40 cellular contexts compared by ENCODE assay signal in genomic region chr3:25128735-25129134, GRCh38.
"Had no signal": no experiment of that assay in that cellular context is flagged by ENCODE, and none has a peak within 500 bp of the region (broad histone marks: within the 10 kb centered on the region; RNA-seq: fewer than 3 reads in every experiment).

No MANE protein-coding gene starts in this region.

- H3K9me3 ChIP-seq: adrenal gland, body of pancreas had no signal

- H3K27me3 ChIP-seq: adrenal gland, ascending aorta, body of pancreas, brain microvascular endothelial cell, breast epithelium, cardiac muscle cell had no signal

- H3K36me3 ChIP-seq: adrenal gland, ascending aorta, brain microvascular endothelial cell, breast epithelium, cardiac muscle cell had no signal

- ATAC-seq: activated naive CD4-positive, alpha-beta T cell treated with anti-CD3 and anti-CD28 coated beads, Interleukin-2, amount 50 U/mL, for 72 hours; activated naive CD8-positive, alpha-beta T cell treated with anti-CD3 and anti-CD28 coated beads, Interleukin-2, amount 50 U/mL, for 24 hours; activated T-cell treated with anti-CD3 and anti-CD28 coated beads, Interleukin-2, amount 50 U/mL, for 4 hours; activated T-cell treated with anti-CD3 and anti-CD28 coated beads, Interleukin-2, amount 50 U/mL, for 72 hours; activated T-helper 17 cell treated with anti-CD3 and anti-CD28 coated beads, Interleukin-2, amount 50 U/mL, for 72 hours; body of pancreas had no signal

- FAIRE-seq: astrocyte, bronchial epithelial cell had no signal

- H3K27me3 Mint-ChIP-seq: activated naive CD4-positive, alpha-beta T cell treated with anti-CD3 and anti-CD28 coated beads, Interleukin-2, amount 10 ng/mL, durations not matched to agents 7 days and 5 days; activated naive CD4-positive, alpha-beta T cell treated with anti-CD3 and anti-CD28 coated beads, Interleukin-2, amount 50 U/mL, for 24 hours; activated naive CD8-positive, alpha-beta T cell; activated naive CD8-positive, alpha-beta T cell treated with anti-CD3 and anti-CD28 coated beads for 36 hours; activated naive CD8-positive, alpha-beta T cell treated with anti-CD3 and anti-CD28 coated beads, Interleukin-2, amount 10 ng/mL, durations not matched to agents 7 days and 5 days; activated naive CD8-positive, alpha-beta T cell treated with anti-CD3 and anti-CD28 coated beads, Interleukin-2, amount 50 U/mL, for 24 hours; activated T-cell treated with anti-CD3 and anti-CD28 coated beads, Interleukin-2, amount 50 U/mL, for 24 hours; activated T-helper 17 cell treated with anti-CD3 and anti-CD28 coated beads, Interleukin-2, amount 50 U/mL, for 72 hours; brain; central memory CD8-positive, alpha-beta T cell had no signal

- H3K4me3 Mint-ChIP-seq: activated naive CD4-positive, alpha-beta T cell treated with anti-CD3 and anti-CD28 coated beads for 36 hours; activated naive CD4-positive, alpha-beta T cell treated with anti-CD3 and anti-CD28 coated beads, Interleukin-2, amount 10 ng/mL, durations not matched to agents 7 days and 5 days; activated naive CD4-positive, alpha-beta T cell treated with anti-CD3 and anti-CD28 coated beads, Interleukin-2, amount 50 U/mL, for 24 hours; activated naive CD8-positive, alpha-beta T cell; activated naive CD8-positive, alpha-beta T cell treated with anti-CD3 and anti-CD28 coated beads for 36 hours; activated naive CD8-positive, alpha-beta T cell treated with anti-CD3 and anti-CD28 coated beads, Interleukin-2, amount 10 ng/mL, durations not matched to agents 7 days and 5 days; activated naive CD8-positive, alpha-beta T cell treated with anti-CD3 and anti-CD28 coated beads, Interleukin-2, amount 50 U/mL, for 24 hours; activated T-cell treated with anti-CD3 and anti-CD28 coated beads, Interleukin-2, amount 50 U/mL, for 24 hours; activated T-cell treated with anti-CD3 and anti-CD28 coated beads, Interleukin-2, amount 50 U/mL, for 4 hours; activated T-cell treated with anti-CD3 and anti-CD28 coated beads, Interleukin-2, amount 50 U/mL, for 72 hours; activated T-helper 1 cell treated with anti-CD3 and anti-CD28 coated beads, Interleukin-12 subunit alpha, Interleukin-12 subunit beta, Interleukin-2, Interleukin-4 antibody, amounts not matched to agents 30 ng/mL and 10 ng/mL and 1 ng/mL, durations not matched to agents 14 hours and 24 hours and 36 hours; activated T-helper 17 cell treated with anti-CD3 and anti-CD28 coated beads, Interleukin-2, amount 50 U/mL, for 72 hours; brain; central memory CD8-positive, alpha-beta T cell had no signal

- H3K27ac Mint-ChIP-seq: activated naive CD4-positive, alpha-beta T cell treated with anti-CD3 and anti-CD28 coated beads for 36 hours; activated naive CD4-positive, alpha-beta T cell treated with anti-CD3 and anti-CD28 coated beads, Interleukin-2, amount 10 ng/mL, durations not matched to agents 7 days and 5 days; activated naive CD4-positive, alpha-beta T cell treated with anti-CD3 and anti-CD28 coated beads, Interleukin-2, amount 50 U/mL, for 24 hours; activated naive CD4-positive, alpha-beta T cell treated with anti-CD3 and anti-CD28 coated beads, Interleukin-2, amount 50 U/mL, for 72 hours; activated naive CD8-positive, alpha-beta T cell; activated naive CD8-positive, alpha-beta T cell treated with anti-CD3 and anti-CD28 coated beads for 36 hours; activated naive CD8-positive, alpha-beta T cell treated with anti-CD3 and anti-CD28 coated beads, Interleukin-2, amount 10 ng/mL, durations not matched to agents 7 days and 5 days; activated naive CD8-positive, alpha-beta T cell treated with anti-CD3 and anti-CD28 coated beads, Interleukin-2, amount 50 U/mL, for 24 hours; activated T-cell treated with anti-CD3 and anti-CD28 coated beads, Interleukin-2, amount 50 U/mL, for 24 hours; activated T-cell treated with anti-CD3 and anti-CD28 coated beads, Interleukin-2, amount 50 U/mL, for 72 hours; activated T-helper 1 cell treated with anti-CD3 and anti-CD28 coated beads, Interleukin-12 subunit alpha, Interleukin-12 subunit beta, Interleukin-2, Interleukin-4 antibody, amounts not matched to agents 30 ng/mL and 10 ng/mL and 1 ng/mL, durations not matched to agents 14 hours and 24 hours and 36 hours; activated T-helper 17 cell treated with anti-CD3 and anti-CD28 coated beads, Interleukin-2, amount 50 U/mL, for 72 hours; activated T-helper 2 cell treated with anti-CD3 and anti-CD28 coated beads, Interferon-gamma antibody, Interleukin-2, Interleukin-4, amounts not matched to agents 10 μg/mL and 5 μg/mL and 100 μg/mL, durations not matched to agents 14 hours and 24 hours and 36 hours; brain had no signal

- H3K36me3 Mint-ChIP-seq: activated naive CD4-positive, alpha-beta T cell treated with anti-CD3 and anti-CD28 coated beads, Interleukin-2, amount 10 ng/mL, durations not matched to agents 7 days and 5 days; activated naive CD4-positive, alpha-beta T cell treated with anti-CD3 and anti-CD28 coated beads, Interleukin-2, amount 50 U/mL, for 24 hours; activated naive CD8-positive, alpha-beta T cell; activated naive CD8-positive, alpha-beta T cell treated with anti-CD3 and anti-CD28 coated beads for 36 hours; activated naive CD8-positive, alpha-beta T cell treated with anti-CD3 and anti-CD28 coated beads, Interleukin-2, amount 10 ng/mL, durations not matched to agents 7 days and 5 days had no signal

- H3K4me1 Mint-ChIP-seq: activated naive CD4-positive, alpha-beta T cell treated with anti-CD3 and anti-CD28 coated beads, Interleukin-2, amount 10 ng/mL, durations not matched to agents 7 days and 5 days; activated naive CD4-positive, alpha-beta T cell treated with anti-CD3 and anti-CD28 coated beads, Interleukin-2, amount 50 U/mL, for 24 hours; activated naive CD8-positive, alpha-beta T cell treated with anti-CD3 and anti-CD28 coated beads for 36 hours; activated naive CD8-positive, alpha-beta T cell treated with anti-CD3 and anti-CD28 coated beads, Interleukin-2, amount 10 ng/mL, durations not matched to agents 7 days and 5 days; activated naive CD8-positive, alpha-beta T cell treated with anti-CD3 and anti-CD28 coated beads, Interleukin-2, amount 50 U/mL, for 24 hours; activated T-helper 17 cell treated with anti-CD3 and anti-CD28 coated beads, Interleukin-2, amount 50 U/mL, for 72 hours; central memory CD8-positive, alpha-beta T cell had no signal

- H3K27ac ChIP-seq: adrenal gland, ascending aorta, body of pancreas, brain microvascular endothelial cell, breast epithelium, cardiac muscle cell had no signal

- DNase-seq: activated effector memory CD4-positive, alpha-beta T cell treated with anti-CD3 and anti-CD28 coated beads, Interleukin-2, amount 50 U/mL, for 16 hours; activated effector memory CD4-positive, alpha-beta T cell treated with Interleukin-2 at 50 U/mL for 16 hours; activated gamma-delta T cell; activated gamma-delta T cell treated with Interleukin-2 at 50 U/mL for 16 hours; activated naive CD4-positive, alpha-beta T cell; activated naive CD4-positive, alpha-beta T cell treated with anti-CD3 and anti-CD28 coated beads for 36 hours; activated naive CD4-positive, alpha-beta T cell treated with anti-CD3 and anti-CD28 coated beads, Interleukin-2, amount 10 ng/mL, durations not matched to agents 7 days and 5 days; activated naive CD4-positive, alpha-beta T cell treated with anti-CD3 and anti-CD28 coated beads, Interleukin-2, amount 50 U/mL, for 16 hours; activated naive CD4-positive, alpha-beta T cell treated with Interleukin-2 at 50 U/mL for 16 hours; activated naive CD8-positive, alpha-beta T cell treated with anti-CD3 and anti-CD28 coated beads for 36 hours; activated naive CD8-positive, alpha-beta T cell treated with anti-CD3 and anti-CD28 coated beads, Interleukin-2, amount 10 ng/mL, durations not matched to agents 7 days and 5 days; activated naive CD8-positive, alpha-beta T cell treated with anti-CD3 and anti-CD28 coated beads, Interleukin-2, amount 50 U/mL, for 24 hours; activated T-cell treated with anti-CD3 and anti-CD28 coated beads, Interleukin-2, amount 50 U/mL, for 1 hour; activated T-cell treated with anti-CD3 and anti-CD28 coated beads, Interleukin-2, amount 50 U/mL, for 24 hours; activated T-cell treated with anti-CD3 and anti-CD28 coated beads, Interleukin-2, amount 50 U/mL, for 4 hours; activated T-cell treated with anti-CD3 and anti-CD28 coated beads, Interleukin-2, amount 50 U/mL, for 48 hours; activated T-cell treated with anti-CD3 and anti-CD28 coated beads, Interleukin-2, amount 50 U/mL, for 72 hours; adrenal gland; amniotic stem cell; amygdala; anterior cingulate cortex; aorta; body of pancreas; brain microvascular endothelial cell; caudate nucleus; central memory CD4-positive, alpha-beta T cell; cerebellar nuclear complex had no signal

- H3K4me3 ChIP-seq: adrenal gland, ascending aorta, body of pancreas, breast epithelium, cardiac muscle cell had no signal

- H3K4me1 ChIP-seq: adrenal gland, ascending aorta, body of pancreas, breast epithelium had no signal
